In the genomic region with DNA sequence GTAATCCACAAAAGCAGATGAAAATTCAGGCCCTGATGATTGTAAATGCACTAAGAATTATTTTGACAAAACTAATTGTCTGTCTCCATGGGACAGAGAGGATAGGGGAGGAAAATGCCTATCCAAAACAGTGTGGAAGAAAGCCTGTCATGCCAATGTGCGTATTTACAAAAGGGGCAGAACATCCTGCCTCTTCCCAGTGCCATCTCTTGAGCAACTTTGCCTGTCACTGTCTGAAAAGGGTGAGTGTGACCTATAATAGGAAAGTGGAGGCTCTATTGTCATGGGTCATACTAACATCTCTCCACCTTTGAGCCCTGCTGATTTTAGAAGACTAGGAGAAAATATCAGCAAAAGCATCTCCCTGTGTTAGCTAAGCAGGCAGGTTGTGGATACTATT, we compare ENCODE assay signal across 18 cellular contexts.
DNase-seq lines count a peak whose midpoint lies in the region; ATAC-seq and TF ChIP-seq lines count a peak whose summit lies in the region.
"Had no signal": no experiment of that assay in that cellular context is flagged by ENCODE, and none has a peak within 500 bp of the region (broad histone marks: within the 10 kb centered on the region; RNA-seq: fewer than 3 reads in every experiment).

No MANE protein-coding gene starts in this region.

- H3K4me3 ChIP-seq in dorsolateral prefrontal cortex (no peak overlapping the region), trophoblast cell (ENCODE audit: low read depth, low read length) (no peak overlapping the region), stomach (no peak overlapping the region)
- H3K4me3 ChIP-seq: HAP-1 had no signal

- H3K4me2 ChIP-seq in trophoblast cell (ENCODE audit: low read length): no peak overlapping the region

- no peak overlapping the region for H3K23ac ChIP-seq in trophoblast cell (ENCODE audit: low read length)

- peak overlapping the region; percentile 23 for H4K8ac ChIP-seq in trophoblast cell (ENCODE audit: low read depth, low read length)

- H2AFZ ChIP-seq in trophoblast cell (ENCODE audit: insufficient read depth, low read length, poor library complexity): no peak overlapping the region

- no peak overlapping the region for H4K12ac ChIP-seq in trophoblast cell (ENCODE audit: low read depth, low read length)

- no peak overlapping the region for H2AK5ac ChIP-seq in trophoblast cell (ENCODE audit: low read length)

- H3K27ac ChIP-seq in 22Rv1 (peak overlapping the region; percentile 26), dorsolateral prefrontal cortex (peak overlapping the region in 52 of 59 donors; percentile 3 to 90 (median 74)), trophoblast cell (ENCODE audit: low read depth, low read length) (peak overlapping the region; percentile 27), stomach (no peak overlapping the region)

- peak overlapping the region; percentile 19 for H4K91ac ChIP-seq in trophoblast cell (ENCODE audit: low read depth, low read length)

- no peaks in the 10 kb centered on the region for H3K4me1 Mint-ChIP-seq in stimulated activated effector memory CD8-positive, alpha-beta T cell treated with anti-CD3 and anti-CD28 coated beads, Interleukin-12 subunit alpha, Interleukin-12 subunit beta, amount 100 ng/mL, for 72 hours

- intact Hi-C loops in dorsolateral prefrontal cortex (cut with DNase I) (no loop called here), cardiac septum (cut with DNase I) (no loop called here), stomach (cut with DNase I; ENCODE audit: low total_unique reads) (no loop called here)

- H3K9me3 ChIP-seq in trophoblast cell (ENCODE audit: insufficient read depth, low read depth, low read length) (no peaks in the 10 kb centered on the region), stomach (peaks cover 0 to 6% (median 4%) of the 10 kb centered on the region in 4 donors)

- no peak overlapping the region for H3K27ac Mint-ChIP-seq in stimulated activated effector memory CD8-positive, alpha-beta T cell treated with anti-CD3 and anti-CD28 coated beads, Interleukin-12 subunit alpha, Interleukin-12 subunit beta, amount 100 ng/mL, for 72 hours
- H3K27ac Mint-ChIP-seq: CD4-positive, alpha-beta memory T cell; HFFc6 had no signal

- H2BK5ac ChIP-seq in trophoblast cell (ENCODE audit: low read depth, low read length, poor library complexity): no peak overlapping the region

- WGBS in trophoblast cell (ENCODE audit: extremely low coverage, insufficient coverage, insufficient read length): no CpG with 5 or more reads among the region's 1 CpG
- 91 to 100% (median 100%) methylated on average over 1 of the region's 1 CpG for whole genome bisulfite sequencing in stomach, 5 donors

- peak; percentile 56 for DNase-seq in DMS53 treated with DMSO at 0.1 percent for 48 hours (lab: John Stamatoyannopoulos, UW; ENCODE audit: unreplicated experiment)
- DNase-seq in dorsolateral prefrontal cortex: no peak
- DNase-seq in trophoblast cell: no peak
- DNase-seq in cardiac septum (ENCODE audit: low spot score): no peak
- no peak for DNase-seq in stomach
- DNase-seq in stimulated activated effector memory CD8-positive, alpha-beta T cell treated with anti-CD3 and anti-CD28 coated beads, Interleukin-12 subunit alpha, Interleukin-12 subunit beta, amount 100 ng/mL, for 72 hours (ENCODE audit: low spot score in 2 of 2): no peak
- DNase-seq: C1 segment of cervical spinal cord; Calu3; CD4-positive, alpha-beta memory T cell; COR-L47; DMS153; DMS79 treated with DMSO at 0.1 percent for 48 hours; GF-D8; GOT3; HFFc6 had no signal

- H3K4me3 Mint-ChIP-seq in stimulated activated effector memory CD8-positive, alpha-beta T cell treated with anti-CD3 and anti-CD28 coated beads, Interleukin-12 subunit alpha, Interleukin-12 subunit beta, amount 100 ng/mL, for 72 hours: no peak overlapping the region
- H3K4me3 Mint-ChIP-seq: CD4-positive, alpha-beta memory T cell; HFFc6 had no signal

- H3K14ac ChIP-seq in trophoblast cell (ENCODE audit: low read length): peak overlapping the region; percentile 32

- H3K18ac ChIP-seq in trophoblast cell (ENCODE audit: low read length): no peak overlapping the region

- H3K9me3 Mint-ChIP-seq in stimulated activated effector memory CD8-positive, alpha-beta T cell treated with anti-CD3 and anti-CD28 coated beads, Interleukin-12 subunit alpha, Interleukin-12 subunit beta, amount 100 ng/mL, for 72 hours: peaks cover 8% of the 10 kb centered on the region

- H3K27me3 ChIP-seq in dorsolateral prefrontal cortex (no peaks in the 10 kb centered on the region), trophoblast cell (ENCODE audit: insufficient read depth, low read length) (no peaks in the 10 kb centered on the region), stomach (no peaks in the 10 kb centered on the region)

- peaks cover 5% of the 10 kb centered on the region for H3K79me1 ChIP-seq in trophoblast cell (ENCODE audit: low read length)

- no peaks in the 10 kb centered on the region for H3K4me1 ChIP-seq in trophoblast cell (ENCODE audit: control insufficient read depth in 1 of 2, insufficient read depth in 2 of 2, low read length in 2 of 2)
- no peaks in the 10 kb centered on the region for H3K4me1 ChIP-seq in stomach
- H3K4me1 ChIP-seq: HAP-1 had no signal

- H3K79me2 ChIP-seq in trophoblast cell (ENCODE audit: control insufficient read depth, insufficient read depth, low read length, poor library complexity): no peaks in the 10 kb centered on the region

- H3K36me3 ChIP-seq in trophoblast cell (ENCODE audit: control insufficient read depth in 1 of 2, insufficient read depth in 2 of 2, low read length in 2 of 2) (peaks cover 0 to 6% of the 10 kb centered on the region in 2 experiments), stomach (no peaks in the 10 kb centered on the region)
- H3K36me3 ChIP-seq: HAP-1 had no signal

- peak overlapping the region; percentile 53 for H2BK120ac ChIP-seq in trophoblast cell (ENCODE audit: insufficient read depth, low read length, poor library complexity)

- no peak for ATAC-seq in HG03039 (IDR thresholded peaks at IDR 0.05; ENCODE audit: unreplicated experiment)
- ATAC-seq in stimulated activated effector memory CD8-positive, alpha-beta T cell treated with anti-CD3 and anti-CD28 coated beads, Interleukin-12 subunit alpha, Interleukin-12 subunit beta, amount 100 ng/mL, for 72 hours: no peak

- TF ChIP-seq EP300 in stomach (IDR thresholded peaks at IDR 0.05): no peak

- no peaks in the 10 kb centered on the region for H3K36me3 Mint-ChIP-seq in stimulated activated effector memory CD8-positive, alpha-beta T cell treated with anti-CD3 and anti-CD28 coated beads, Interleukin-12 subunit alpha, Interleukin-12 subunit beta, amount 100 ng/mL, for 72 hours
- H3K36me3 Mint-ChIP-seq: CD4-positive, alpha-beta memory T cell had no signal

- TF ChIP-seq POLR2A in stomach (IDR thresholded peaks at IDR 0.05): no peak

- TF ChIP-seq CTCF in 22Rv1 (IDR thresholded peaks at IDR 0.05) (no peak), dorsolateral prefrontal cortex (IDR thresholded peaks at IDR 0.05 in 54 of 56, conservative IDR thresholded peaks at IDR 0.05 in 2 of 56; ENCODE audit: low read depth in 1 of 56, partially characterized antibody in 56 of 56) (no peak), stomach (IDR thresholded peaks at IDR 0.05) (no peak)

- H3K4ac ChIP-seq in trophoblast cell (ENCODE audit: low read depth, low read length): no peak overlapping the region

- H2BK12ac ChIP-seq in trophoblast cell (ENCODE audit: low read length): peak overlapping the region; percentile 30

- no peak overlapping the region for H3K9ac ChIP-seq in trophoblast cell (ENCODE audit: low read length)

Comparison
In these comparisons a context has a peak if more than half of its experiments do, and no peak if none do; other contexts are left out.
1. H3K27ac ChIP-seq: peak in 22Rv1 (single experiment), dorsolateral prefrontal cortex (52 of 59) and trophoblast cell (single experiment); none in stomach (0 of 5).